8 cellular contexts compared by ENCODE assay signal in genomic region chr2:9703085-9703641, GRCh38.
A peak's percentile ranks its signal among the peaks of the same experiment; 100 is the strongest.
DNase-seq lines count a peak whose midpoint lies in the region; ATAC-seq and TF ChIP-seq lines count a peak whose summit lies in the region.

No MANE protein-coding gene starts in this region.

- peak; percentile 64 for DNase-seq in HPDE6-E6E7 (ENCODE audit: extremely low spot score)
- peak; percentile 58 to 81 (median 77) for DNase-seq in T-helper 17 cell
- DNase-seq in amniotic stem cell (lab: John Stamatoyannopoulos, UW): peak; percentile 32
- peak in 1 of 2 donors; percentile 53 for DNase-seq in left lung
- DNase-seq in stimulated activated CD8-positive, alpha-beta memory T cell treated with anti-CD3 and anti-CD28 coated beads, Interleukin-7, amount 100 ng/mL, for 24 hours (ENCODE audit: low read depth): peak; percentile 69
- DNase-seq in DMS114 treated with DMSO at 0.1 percent for 48 hours (lab: John Stamatoyannopoulos, UW; ENCODE audit: unreplicated experiment): no peak
- no peak for DNase-seq in NCI-H2227 treated with DMSO at 0.1 percent for 48 hours (lab: John Stamatoyannopoulos, UW)

- peak overlapping the region; percentile 95 for H3K27ac Mint-ChIP-seq in T-helper 17 cell

- TF ChIP-seq CTCF in left lung (IDR thresholded peaks at IDR 0.05): no peak

- H3K27me3 ChIP-seq in left lung: no peaks in the 10 kb centered on the region

- H3K9me3 ChIP-seq in T-helper 17 cell (ENCODE audit: control insufficient read depth, low read length, poor library complexity, severe bottlenecking) (no peaks in the 10 kb centered on the region), left lung (no peaks in the 10 kb centered on the region)

- peaks cover 27% of the 10 kb centered on the region for H3K4me1 Mint-ChIP-seq in T-helper 17 cell

- no peaks in the 10 kb centered on the region for H3K36me3 Mint-ChIP-seq in T-helper 17 cell (ENCODE audit: low read depth)

- H3K36me3 ChIP-seq in left lung: no peaks in the 10 kb centered on the region

- H3K4me3 Mint-ChIP-seq in T-helper 17 cell: peak overlapping the region; percentile 77

- H3K4me3 ChIP-seq in left lung: no peak overlapping the region

- intact Hi-C loops in left lung (cut with DNase I): no loop called here

- ATAC-seq in T-helper 17 cell (peak; percentile 92), left lung (peak; percentile 61), GM21619 (IDR thresholded peaks at IDR 0.05; ENCODE audit: unreplicated experiment) (no peak)

- peaks cover 4 to 8% of the 10 kb centered on the region in 2 donors for H3K4me1 ChIP-seq in left lung

- no peaks in the 10 kb centered on the region for H3K27me3 Mint-ChIP-seq in T-helper 17 cell

- H3K27ac ChIP-seq in left lung: no peak overlapping the region

Comparison
In these comparisons a context has a peak if more than half of its experiments do, and no peak if none do; other contexts are left out.
1. DNase-seq: peak in HPDE6-E6E7 (single experiment), T-helper 17 cell (3 of 3), amniotic stem cell (single experiment) and stimulated activated CD8-positive, alpha-beta memory T cell treated with anti-CD3 and anti-CD28 coated beads, Interleukin-7, amount 100 ng/mL, for 24 hours (single experiment); none in DMS114 treated with DMSO at 0.1 percent for 48 hours (single experiment) and NCI-H2227 treated with DMSO at 0.1 percent for 48 hours (single experiment).